Comparison of ENCODE assay signal across 11 cellular contexts in the genomic region with DNA sequence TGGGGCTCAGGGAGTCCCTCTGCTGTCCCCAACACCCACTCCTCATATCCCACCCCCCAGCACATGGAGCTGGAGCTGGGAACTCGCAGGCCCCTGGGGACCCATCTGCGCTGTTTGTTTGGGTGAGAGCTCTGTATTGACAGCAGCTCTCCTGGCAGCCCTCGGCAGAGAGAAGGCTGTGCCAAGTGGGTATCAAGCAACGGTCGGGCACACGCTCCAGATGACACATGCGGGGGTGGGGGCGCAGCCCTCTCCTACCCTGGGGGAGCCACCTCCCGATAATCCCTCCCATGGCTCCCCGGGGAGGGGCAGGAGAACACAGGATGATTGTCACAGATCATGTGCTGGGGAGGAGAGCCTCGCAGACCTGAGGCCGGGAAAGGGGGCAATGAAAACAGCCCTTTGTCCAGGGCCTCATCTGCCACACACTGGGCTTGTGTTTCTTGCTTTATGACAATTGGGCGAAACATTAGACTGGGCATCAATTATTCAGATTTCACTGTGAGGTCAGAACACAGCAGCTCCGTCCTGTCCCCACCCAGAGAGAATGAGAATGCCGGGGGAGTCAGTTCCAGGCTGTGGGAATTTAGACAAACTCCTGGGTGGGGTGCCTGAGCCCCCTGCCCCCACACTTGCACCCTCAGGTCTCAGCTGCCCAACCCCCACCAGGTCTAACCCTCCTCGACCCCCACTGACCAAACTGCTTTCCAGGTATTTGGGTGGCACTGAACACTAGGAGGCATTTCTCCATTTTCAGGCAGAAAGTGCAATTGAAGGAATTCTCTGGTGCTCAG. TPM values are rescaled to one million over a fixed set of nuclear protein-coding genes. Genes with fewer than 3 reads are reported as not detected.
DNase-seq lines count a peak whose midpoint lies in the region; ATAC-seq and TF ChIP-seq lines count a peak whose summit lies in the region.
"Had no signal": no experiment of that assay in that cellular context is flagged by ENCODE, and none has a peak within 500 bp of the region (broad histone marks: within the 10 kb centered on the region; RNA-seq: fewer than 3 reads in every experiment).

No MANE protein-coding gene starts in this region.

- H3K4me3 ChIP-seq in psoas muscle (no peak overlapping the region), Karpas-422 (ENCODE audit: low read length) (no peak overlapping the region)
- no peak overlapping the region for H3K4me3 ChIP-seq in effector memory CD4-positive, alpha-beta T cell (ENCODE audit: insufficient read depth, low read depth, low read length, poor library complexity, severe bottlenecking)

- H3K56ac ChIP-seq in H9 (ENCODE audit: insufficient read length, low read depth, low read length) = no peak overlapping the region

- H4K20me1 ChIP-seq in H9 (ENCODE audit: control insufficient read depth, insufficient read depth, insufficient read length) (no peaks in the 10 kb centered on the region), Karpas-422 (ENCODE audit: insufficient read depth, low read depth, low read length) (no peaks in the 10 kb centered on the region)

- no peak overlapping the region for H2BK120ac ChIP-seq in H9 (ENCODE audit: low read depth, low read length, poor library complexity, severe bottlenecking)

- no peaks in the 10 kb centered on the region for H3K23me2 ChIP-seq in H9 (ENCODE audit: insufficient read length, low read depth, low read length, poor library complexity, severe bottlenecking)

- WGBS in H9 (ENCODE audit: extremely low coverage, insufficient read length, low lambda C conversion rate) = no CpG with 5 or more reads among the region's 16 CpGs
- WGBS in psoas muscle, 3 donors = 28 to 48% (median 38%) methylated on average over 16 of the region's 16 CpGs

- peak; percentile 29 for DNase-seq in H9
- peak; percentile 83 for DNase-seq in NCI-H526 treated with DMSO at 0.1 percent for 48 hours (lab: John Stamatoyannopoulos, UW)
- DNase-seq in globus pallidus (ENCODE audit: low spot score) = peak; percentile 99
- peak in 1 of 2 donors; percentile 55 for DNase-seq in psoas muscle
- no peak for DNase-seq in Karpas-422
- no peak for DNase-seq in effector memory CD4-positive, alpha-beta T cell
- DNase-seq in activated T-cell treated with anti-CD3 and anti-CD28 coated beads for 4 hours = no peak

- H3K79me2 ChIP-seq in H9 (ENCODE audit: insufficient read depth, low read length) (no peaks in the 10 kb centered on the region), Karpas-422 (ENCODE audit: low read length) (no peaks in the 10 kb centered on the region)
- H3K79me2 ChIP-seq: parathyroid adenoma had no signal

- no peak overlapping the region for H2BK12ac ChIP-seq in H9 (ENCODE audit: insufficient read length, low read depth, low read length)

- no peak overlapping the region for H2AFZ ChIP-seq in H9 (ENCODE audit: low read length)
- no peak overlapping the region for H2AFZ ChIP-seq in Karpas-422 (ENCODE audit: low read length)
- H2AFZ ChIP-seq: parathyroid adenoma had no signal

- H3K23ac ChIP-seq in H9 (ENCODE audit: insufficient read length, low read depth, low read length) = no peak overlapping the region

- H3K4me1 ChIP-seq in H9 (ENCODE audit: insufficient read depth, low read length) (no peaks in the 10 kb centered on the region), psoas muscle (peaks cover 5% of the 10 kb centered on the region), Karpas-422 (ENCODE audit: low read length) (peaks cover 11% of the 10 kb centered on the region)
- H3K4me1 ChIP-seq in effector memory CD4-positive, alpha-beta T cell (ENCODE audit: control insufficient read depth, insufficient read depth, low read length, poor library complexity, severe bottlenecking) = no peaks in the 10 kb centered on the region
- H3K4me1 ChIP-seq: parathyroid adenoma had no signal

- H2BK5ac ChIP-seq in H9 (ENCODE audit: insufficient read length, low read length) = no peak overlapping the region

- H3K27me3 ChIP-seq in H9 (ENCODE audit: insufficient read depth, low read length) (no peaks in the 10 kb centered on the region), psoas muscle (ENCODE audit: insufficient read depth in 3 of 3, low read length in 2 of 3) (no peaks in the 10 kb centered on the region), Karpas-422 (ENCODE audit: low read length) (no peaks in the 10 kb centered on the region)
- no peaks in the 10 kb centered on the region for H3K27me3 ChIP-seq in effector memory CD4-positive, alpha-beta T cell (replicated peaks; ENCODE audit: control insufficient read depth, insufficient read depth, low read length, poor library complexity, severe bottlenecking)

- peaks cover 0 to 3% of the 10 kb centered on the region in 2 experiments; a peak in 2 of 5 replicates for H3K9me3 Mint-ChIP-seq in H9
- H3K9me3 Mint-ChIP-seq: T-helper 2 cell treated with Interferon-gamma antibody and Interleukin-4, amounts not matched to agents 5 μg/mL and 100 μg/mL, for 36 hours had no signal

- no peak overlapping the region for H4K5ac ChIP-seq in H9 (ENCODE audit: insufficient read length, low read depth, low read length)

- peak overlapping the region in 1 of 3 experiments; percentile 79; a peak in 1 of 7 replicates for H3K27ac Mint-ChIP-seq in H9
- H3K27ac Mint-ChIP-seq: T-helper 2 cell treated with Interferon-gamma antibody and Interleukin-4, amounts not matched to agents 5 μg/mL and 100 μg/mL, for 36 hours had no signal

- no peak overlapping the region for H3T11ph ChIP-seq in H9 (ENCODE audit: low read length)

- H3K36me3 Mint-ChIP-seq in H9 (ENCODE audit: insufficient read depth in 1 of 3, low read depth in 3 of 3) = no peaks in the 10 kb centered on the region

- H3K4me1 Mint-ChIP-seq in H9 = peaks cover 10 to 36% of the 10 kb centered on the region in 2 experiments

- H3K4me3 Mint-ChIP-seq in H9 = no peak overlapping the region
- H3K4me3 Mint-ChIP-seq: T-helper 2 cell treated with Interferon-gamma antibody and Interleukin-4, amounts not matched to agents 5 μg/mL and 100 μg/mL, for 36 hours had no signal

- H3K14ac ChIP-seq in H9 (ENCODE audit: insufficient read depth, low read length) = peak overlapping the region; percentile 40; the same call in 1 of the 2 replicates

- H3K9ac ChIP-seq in H9 (ENCODE audit: extremely low read depth, insufficient read length, low read length) = no peak overlapping the region
- no peak overlapping the region for H3K9ac ChIP-seq in Karpas-422 (ENCODE audit: low read length)
- H3K9ac ChIP-seq: parathyroid adenoma had no signal

- no peak overlapping the region for H3K4ac ChIP-seq in H9 (ENCODE audit: low read depth, low read length)

- H3K4me2 ChIP-seq in H9 (ENCODE audit: insufficient read depth, insufficient read length, low read length) (no peak overlapping the region), Karpas-422 (ENCODE audit: low read depth, low read length, poor library complexity, severe bottlenecking) (no peak overlapping the region)

- no peaks in the 10 kb centered on the region for H3K36me3 ChIP-seq in psoas muscle (ENCODE audit: insufficient read depth in 1 of 2, low read depth in 1 of 2)
- no peaks in the 10 kb centered on the region for H3K36me3 ChIP-seq in Karpas-422 (ENCODE audit: insufficient read depth, low read length)
- no peaks in the 10 kb centered on the region for H3K36me3 ChIP-seq in effector memory CD4-positive, alpha-beta T cell (ENCODE audit: control insufficient read depth, insufficient read depth, low read length)

- H2BK15ac ChIP-seq in H9 (ENCODE audit: low read depth, low read length) = no peak overlapping the region

- H4K91ac ChIP-seq in H9 (ENCODE audit: insufficient read length, low read depth, low read length) = no peak overlapping the region

- H2AK5ac ChIP-seq in H9 (ENCODE audit: insufficient read length, low read length) = no peak overlapping the region

- no peaks in the 10 kb centered on the region for H3K79me1 ChIP-seq in H9 (ENCODE audit: insufficient read depth, low read depth, low read length, poor library complexity, severe bottlenecking)

- peaks cover 3% of the 10 kb centered on the region for H3K27me3 Mint-ChIP-seq in H9 (ENCODE audit: low read depth)

- no peak overlapping the region for H4K8ac ChIP-seq in H9 (replicated peaks; ENCODE audit: insufficient read length, low read depth, low read length)

- H3K27ac ChIP-seq in H9 (ENCODE audit: insufficient read length, low read depth, low read length) (no peak overlapping the region), psoas muscle (no peak overlapping the region), Karpas-422 (ENCODE audit: low read length) (no peak overlapping the region)
- no peak overlapping the region for H3K27ac ChIP-seq in effector memory CD4-positive, alpha-beta T cell (ENCODE audit: insufficient read depth, low read length, poor library complexity, severe bottlenecking)
- H3K27ac ChIP-seq: epithelial cell of prostate, parathyroid adenoma had no signal

- intact Hi-C loops in psoas muscle (cut with DNase I) = no loop called here

- peak in 3 of 4 donors; percentile 23 to 63 (median 54) for ATAC-seq in psoas muscle
- no peak for ATAC-seq in HG03460 (IDR thresholded peaks at IDR 0.05; ENCODE audit: unreplicated experiment)

- H3K9me3 ChIP-seq in H9 (ENCODE audit: control insufficient read depth, low read depth, low read length) = no peaks in the 10 kb centered on the region
- H3K9me3 ChIP-seq in psoas muscle = no peaks in the 10 kb centered on the region
- no peaks in the 10 kb centered on the region for H3K9me3 ChIP-seq in Karpas-422 (ENCODE audit: low read length)
- no peaks in the 10 kb centered on the region for H3K9me3 ChIP-seq in effector memory CD4-positive, alpha-beta T cell (ENCODE audit: control insufficient read depth, low read length)

- H3K18ac ChIP-seq in H9 (ENCODE audit: insufficient read length, low read depth, low read length) = no peak overlapping the region

- H2BK20ac ChIP-seq in H9 (ENCODE audit: low read depth, low read length, poor library complexity, severe bottlenecking) = no peak overlapping the region

- H3K9me2 ChIP-seq in Karpas-422 (replicated peaks; ENCODE audit: insufficient read depth, low read length) = no peaks in the 10 kb centered on the region

- no peak for TF ChIP-seq CTCF in H9 (conservative IDR thresholded peaks at IDR 0.05)
- TF ChIP-seq CTCF in psoas muscle (IDR thresholded peaks at IDR 0.05) = no peak

RNA-seq across cellular contexts. Expression of a gene that starts 46.4 kb away (rescaled TPM):
- total RNA-seq in H9 (2021) (30.6 and 33.4 TPM in 2 replicates), psoas muscle (10 to 100 TPM; 11.9 to 45.6 (median 25.2) TPM)
- 10 to 100 TPM; 14.5 to 29.0 (median 20.4) TPM for polyA plus RNA-seq in psoas muscle
- 32.9 and 38.8 TPM in 2 replicates for total RNA-seq in Karpas-422 (2014; rRNA removed; shearing (Covaris generic); ENCODE audit: low replicate concordance)

Comparison
In these comparisons a context has a peak if more than half of its experiments do, and no peak if none do; other contexts are left out.
1. DNase-seq: peak in H9 (single experiment), NCI-H526 treated with DMSO at 0.1 percent for 48 hours (single experiment) and globus pallidus (single experiment); none in Karpas-422 (single experiment), effector memory CD4-positive, alpha-beta T cell (0 of 3) and activated T-cell treated with anti-CD3 and anti-CD28 coated beads for 4 hours (single experiment).